1 cellular context compared by ENCODE assay signal in the genomic region with DNA sequence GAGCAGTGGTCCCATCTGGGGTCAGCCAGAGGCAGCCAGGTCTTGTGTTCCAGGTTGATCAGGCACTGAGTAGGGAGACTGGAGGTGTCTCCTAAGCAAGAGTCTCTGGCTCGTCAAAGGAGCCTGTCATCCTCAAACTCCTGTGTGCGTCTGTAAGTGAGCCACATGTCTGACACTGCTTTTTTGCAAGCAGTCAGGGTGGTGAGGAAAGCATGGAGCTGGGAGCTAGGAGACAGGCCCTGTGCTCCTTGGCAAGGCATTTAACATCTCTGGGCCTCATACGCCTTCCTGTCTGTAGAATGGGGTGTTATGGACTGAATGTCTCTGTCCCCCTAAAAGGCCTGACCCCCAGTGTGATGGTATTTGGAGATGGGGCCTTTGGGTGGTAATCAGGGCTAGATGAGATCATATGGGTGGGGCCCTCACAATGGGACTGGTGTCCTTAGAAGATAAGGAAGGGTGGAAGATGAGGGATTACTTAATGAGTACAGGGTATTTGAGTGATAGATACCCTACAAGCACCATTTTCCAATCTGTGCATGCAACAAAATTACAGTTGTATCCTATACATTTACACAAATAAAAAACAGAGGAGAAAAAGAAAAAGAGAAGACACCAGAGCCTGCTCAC.
TF ChIP-seq lines count a peak whose summit lies in the region.

No MANE protein-coding gene starts in this region.

TF ChIP-seq in H1, 55 proteins besides CTCF, POLR2A, EP300 and RAD21 (continued from another document):
- no peak for TF ChIP-seq SAP30 (IDR thresholded peaks at IDR 0.05; ENCODE audit: insufficient read depth, insufficient replicate concordance, low read length)
- TF ChIP-seq CHD2 (IDR thresholded peaks at IDR 0.05; ENCODE audit: low read length): no peak
- TF ChIP-seq CHD1 (IDR thresholded peaks at IDR 0.05; ENCODE audit: low read depth, low read length): no peak
- TF ChIP-seq POLR2AphosphoS5 (IDR thresholded peaks at IDR 0.05; ENCODE audit: low read depth, low read length): no peak
- TF ChIP-seq NRF1 (IDR thresholded peaks at IDR 0.05; ENCODE audit: low read depth, low read length): no peak
- no peak for TF ChIP-seq TAF7 (optimal IDR thresholded peaks at IDR 0.05; ENCODE audit: borderline replicate concordance, low read depth, low read length)
- TF ChIP-seq RNF2 (IDR thresholded peaks at IDR 0.05; ENCODE audit: borderline replicate concordance, low read depth, low read length, missing control alignments, poor library complexity, severe bottlenecking): no peak
- TF ChIP-seq KDM4A (IDR thresholded peaks at IDR 0.05; ENCODE audit: low read depth, low read length, severe bottlenecking): no peak
- no peak for TF ChIP-seq RFX5 (IDR thresholded peaks at IDR 0.05; ENCODE audit: borderline replicate concordance, low read depth, low read length)
- TF ChIP-seq KDM5A (IDR thresholded peaks at IDR 0.05; ENCODE audit: low read length): no peak
- TF ChIP-seq PHF8 (conservative IDR thresholded peaks at IDR 0.05; ENCODE audit: low read depth, low read length): no peak
- no peak for TF ChIP-seq KDM1A (IDR thresholded peaks at IDR 0.05; ENCODE audit: borderline replicate concordance, low read length)
- TF ChIP-seq FOSL1 (IDR thresholded peaks at IDR 0.05; ENCODE audit: insufficient read depth, low read depth, low read length): no peak
- no peak for TF ChIP-seq SP1 (IDR thresholded peaks at IDR 0.05; ENCODE audit: low read depth, low read length)
